Comparison of ENCODE assay signal across 8 cellular contexts in the genomic region with DNA sequence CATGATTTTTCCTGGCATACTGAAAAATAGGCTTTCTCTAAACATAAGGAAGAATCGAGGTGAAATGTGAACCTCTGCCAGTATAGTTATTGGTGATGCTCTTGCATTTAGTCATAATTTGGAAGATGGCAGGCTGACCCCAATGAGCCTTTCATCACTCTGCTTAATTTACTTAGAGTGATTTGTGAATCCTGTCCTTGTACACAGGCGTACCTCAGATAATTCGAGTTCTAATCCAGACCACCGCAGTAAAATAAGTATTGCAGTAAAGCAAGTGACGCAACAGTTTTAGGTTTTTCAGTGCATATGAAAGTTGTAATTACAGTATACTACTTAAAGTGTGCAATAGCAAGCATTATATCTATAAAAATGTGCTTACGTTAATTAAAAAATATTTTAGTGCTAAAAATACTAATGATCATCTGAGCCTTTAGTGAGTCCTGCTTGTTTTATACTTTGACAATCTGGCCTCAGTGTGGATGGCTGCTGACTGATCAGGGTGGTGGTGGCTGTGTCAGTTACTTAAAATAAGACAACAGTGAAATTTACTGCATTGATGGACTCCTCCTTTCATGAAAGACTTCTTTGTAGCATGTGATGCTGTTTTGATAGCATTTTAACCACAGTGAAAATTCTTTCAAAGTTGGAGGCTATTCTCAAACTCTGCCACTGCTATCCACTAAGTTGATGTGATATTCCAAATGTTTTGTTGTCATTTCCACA. TPM values are rescaled to one million over a fixed set of nuclear protein-coding genes. Genes with fewer than 3 reads are reported as not detected.
A peak's percentile ranks its signal among the peaks of the same experiment; 100 is the strongest.
DNase-seq lines count a peak whose midpoint lies in the region; ATAC-seq and TF ChIP-seq lines count a peak whose summit lies in the region.

No MANE protein-coding gene starts in this region.

- H3K4me3 Mint-ChIP-seq in progenitor cell of endocrine pancreas (ENCODE audit: low read depth), result peak overlapping the region; percentile 87

- peaks cover 8% of the 10 kb centered on the region for H3K4me1 ChIP-seq in fibroblast of lung (ENCODE audit: control insufficient read depth, extremely low read depth, insufficient read depth, low read length)

- in situ Hi-C loops in SK-MEL-5 (cut with HindIII; ENCODE audit: low pct_unique_long_range_greater_than_20kb, low sequenced_read_pairs), result no loop called here
- in situ Hi-C loops in KBM-7 (cut with MboI; ENCODE audit: low pct_unique_long_range_greater_than_20kb, low sequenced_read_pairs), result no loop called here

- H3K9me3 ChIP-seq in fibroblast of lung (ENCODE audit: control insufficient read depth, insufficient read depth, low read depth, low read length), result no peaks in the 10 kb centered on the region

- DNase-seq in GM12865 (ENCODE audit: low read depth), result peak; percentile 22
- peak; percentile 63 for DNase-seq in SK-MEL-5 (ENCODE audit: low read depth, low spot score)
- peak in 1 of 2 donors; percentile 32 for DNase-seq in fibroblast of lung (ENCODE audit: low read depth in 2 of 2)
- no peak for DNase-seq in progenitor cell of endocrine pancreas (ENCODE audit: low spot score, unreplicated experiment)
- no peak for DNase-seq in KBM-7
- DNase-seq in retina, result no peak
- no peak for DNase-seq in NCI-H524 (lab: John Stamatoyannopoulos, UW)

- peak overlapping the region; percentile 49 for H3K4me3 ChIP-seq in GM12865 (ENCODE audit: low read depth, low read length)
- H3K4me3 ChIP-seq in fibroblast of lung (replicated peaks in 1 of 4; ENCODE audit: control extremely low read depth in 1 of 4, insufficient read depth in 1 of 4, low read depth in 3 of 4, low read length in 4 of 4), result peak overlapping the region; percentile 68 to 86 (median 80)

- H2AFZ ChIP-seq in fibroblast of lung (ENCODE audit: low read length), result no peak overlapping the region

- H3K9me3 Mint-ChIP-seq in progenitor cell of endocrine pancreas (ENCODE audit: low read depth), result peaks cover 4% of the 10 kb centered on the region

- no peaks in the 10 kb centered on the region for H4K20me1 ChIP-seq in fibroblast of lung (ENCODE audit: control insufficient read depth, extremely low read depth, insufficient read depth, low read length)

- H3K36me3 ChIP-seq in fibroblast of lung (ENCODE audit: control insufficient read depth, insufficient read depth, low read length), result peaks cover 2% of the 10 kb centered on the region

- peaks cover 51% of the 10 kb centered on the region for H3K79me2 ChIP-seq in fibroblast of lung (ENCODE audit: control insufficient read depth, insufficient read depth, low read length)

- H3K36me3 Mint-ChIP-seq in progenitor cell of endocrine pancreas (ENCODE audit: insufficient read depth), result peaks cover 17% of the 10 kb centered on the region

- peak overlapping the region; percentile 88 for H3K4me2 ChIP-seq in fibroblast of lung (ENCODE audit: extremely low read depth, insufficient read depth, low read length)

- peak overlapping the region; percentile 97 for H3K27ac Mint-ChIP-seq in progenitor cell of endocrine pancreas

- no peaks in the 10 kb centered on the region for H3K27me3 ChIP-seq in fibroblast of lung (ENCODE audit: control insufficient read depth, insufficient read depth, low read length)

- peaks cover 28% of the 10 kb centered on the region for H3K4me1 Mint-ChIP-seq in progenitor cell of endocrine pancreas (ENCODE audit: low read depth)

- H3K9ac ChIP-seq in fibroblast of lung (ENCODE audit: insufficient read depth, low read length), result peak overlapping the region; percentile 92

- ATAC-seq in HG02678 (IDR thresholded peaks at IDR 0.05; ENCODE audit: unreplicated experiment), result no peak

- H3K27me3 Mint-ChIP-seq in progenitor cell of endocrine pancreas, result no peaks in the 10 kb centered on the region

- H3K27ac ChIP-seq in fibroblast of lung (ENCODE audit: insufficient read depth, low read length), result peak overlapping the region; percentile 95

- TF ChIP-seq CTCF in GM12865 (IDR thresholded peaks at IDR 0.05; ENCODE audit: insufficient read depth, low read depth, low read length, missing control alignments) (no peak), fibroblast of lung (conservative IDR thresholded peaks at IDR 0.05 in 1 of 2, IDR thresholded peaks at IDR 0.05 in 1 of 2; ENCODE audit: low read depth in 1 of 2, low read length in 2 of 2) (no peak), progenitor cell of endocrine pancreas (IDR thresholded peaks at IDR 0.05; ENCODE audit: unreplicated experiment) (no peak)

RNA-seq across cellular contexts. Expression of gene PKNOX1, which starts 1.7 kb away (rescaled TPM):
- total RNA-seq in SK-MEL-5 (2014; rRNA removed; shearing (Covaris generic)), result 18.5 and 21.2 TPM in 2 replicates
- 30.2 and 41.3 TPM in 2 replicates for polyA plus RNA-seq in SK-MEL-5 (2015; cell fraction: cytosol; rRNA removed)
- 12.6 and 22.3 TPM in 2 replicates for polyA plus RNA-seq in SK-MEL-5 (2015; cell fraction: nucleus; rRNA removed)
- total RNA-seq in fibroblast of lung, result 8.5 and 12.2 TPM in 2 replicates
- polyA plus RNA-seq in fibroblast of lung, result 43.8 and 67.5 TPM in 2 replicates
- 19.9 and 22.8 TPM in 2 replicates for polyA plus RNA-seq in fibroblast of lung (2012)
- 15.0 and 23.7 TPM in 2 replicates for polyA minus RNA-seq in fibroblast of lung (ENCODE audit: low replicate concordance)
- total RNA-seq in progenitor cell of endocrine pancreas, result 27.7 and 30.1 TPM in 2 replicates

RNA-seq across cellular contexts. Expression of gene ERVH48-1, which starts 50.6 kb away (rescaled TPM):
- total RNA-seq in SK-MEL-5 (2014; rRNA removed; shearing (Covaris generic)), result not detected in 2 replicates
- not detected in 2 replicates for polyA plus RNA-seq in SK-MEL-5 (2015; cell fraction: cytosol; rRNA removed)
- polyA plus RNA-seq in SK-MEL-5 (2015; cell fraction: nucleus; rRNA removed), result not detected in 2 replicates
- total RNA-seq in fibroblast of lung (not detected in 2 replicates), progenitor cell of endocrine pancreas (0.91 and 1.5 TPM in 2 replicates)
- polyA plus RNA-seq in fibroblast of lung, result 0.06 TPM in 1 of 2 replicates, not detected in the other
- 0.06 TPM in 1 of 2 replicates, not detected in the other for polyA plus RNA-seq in fibroblast of lung (2012)
- not detected in 2 replicates for polyA minus RNA-seq in fibroblast of lung (ENCODE audit: low replicate concordance)

Comparison
In these comparisons a context has a peak if more than half of its experiments do, and no peak if none do; other contexts are left out.
1. DNase-seq: peak in GM12865 (single experiment) and SK-MEL-5 (single experiment); none in progenitor cell of endocrine pancreas (single experiment), KBM-7 (single experiment), retina (single experiment) and NCI-H524 (0 of 2).